ENCODE assay signal across 17 cellular contexts in the genomic region with DNA sequence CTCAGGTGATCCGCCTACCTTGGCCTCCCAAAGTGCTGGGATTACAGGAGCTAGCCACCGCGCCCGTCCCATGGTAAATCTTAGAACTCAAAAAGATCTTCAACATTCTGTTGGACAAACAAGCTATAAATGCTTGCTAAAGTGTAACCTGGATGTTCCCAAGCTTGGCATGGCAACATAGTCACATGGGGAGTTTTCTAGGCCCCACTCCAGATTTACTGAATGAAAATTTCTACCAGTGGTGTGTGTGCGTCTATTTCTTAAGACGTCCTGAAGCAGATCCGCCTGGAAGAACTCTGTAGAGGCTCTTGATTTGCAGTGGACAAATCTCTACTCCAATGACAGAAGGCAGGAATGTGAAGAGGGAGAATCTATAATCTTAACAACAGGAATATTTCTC. TPM values are rescaled to one million over a fixed set of nuclear protein-coding genes. Genes with fewer than 3 reads are reported as not detected.
DNase-seq lines count a peak whose midpoint lies in the region; TF ChIP-seq lines count a peak whose summit lies in the region.
"Had no signal": no experiment of that assay in that cellular context is flagged by ENCODE, and none has a peak within 500 bp of the region (broad histone marks: within the 10 kb centered on the region; RNA-seq: fewer than 3 reads in every experiment).

No MANE protein-coding gene starts in this region.

- TF ChIP-seq CTCF in C4-2B (conservative IDR thresholded peaks at IDR 0.05), result no peak
- TF ChIP-seq CTCF in BE2C (IDR thresholded peaks at IDR 0.05; ENCODE audit: low read depth, low read length), result no peak

- H3K36me3 ChIP-seq in SK-N-MC (ENCODE audit: insufficient read depth, low read length) (peaks cover 24% of the 10 kb centered on the region), BE2C (peaks cover 57% of the 10 kb centered on the region)

- peak overlapping the region; percentile 65 for H3K9ac ChIP-seq in SK-N-MC (ENCODE audit: insufficient read length)

- peak overlapping the region; percentile 44; the same call in 1 of the 2 replicates for H3K4me3 ChIP-seq in SK-N-MC
- no peak overlapping the region for H3K4me3 ChIP-seq in BE2C (ENCODE audit: low read depth, low read length)
- H3K4me3 ChIP-seq: GM12878 had no signal

- peaks cover 8% of the 10 kb centered on the region for H3K9me3 ChIP-seq in SK-N-MC (ENCODE audit: low read depth, low read length)
- H3K9me3 ChIP-seq in BE2C, result no peaks in the 10 kb centered on the region; the same call in 1 of the 2 replicates

- H3K27ac ChIP-seq in C4-2B (peak overlapping the region; percentile 21), SK-N-MC (peak overlapping the region; percentile 99)

- no peaks in the 10 kb centered on the region for H3K27me3 ChIP-seq in BE2C

- H3K4me1 ChIP-seq in BE2C, result no peaks in the 10 kb centered on the region

- DNase-seq in SK-N-MC (ENCODE audit: low read depth, low spot score) (peak; percentile 86), inferior parietal cortex (ENCODE audit: extremely low spot score) (peak; percentile 17), superior temporal gyrus (ENCODE audit: extremely low spot score) (peak; percentile 34), SW480 (ENCODE audit: low spot score) (no peak), BE2C (no peak), GF-D8 (lab: John Stamatoyannopoulos, UW) (no peak)
- DNase-seq: ACHN; AML-193; CD4-positive, alpha-beta T cell; DMS53; H7; NCI-H1417; NCI-H1930; NCI-H446; NK-92 treated with Interleukin-12 subunit alpha and Interleukin-12 subunit beta, amount 100 ng/mL, for 24 hours had no signal

RNA-seq across cellular contexts. Expression of a gene that starts 59.9 kb away (rescaled TPM):
- 41.4 TPM for polyA plus RNA-seq in BE2C (2012; ENCODE audit: insufficient read depth, insufficient read length, low read depth)

Comparison
In these comparisons a context has a peak if more than half of its experiments do, and no peak if none do; other contexts are left out.
1. DNase-seq: peak in SK-N-MC (single experiment), inferior parietal cortex (single experiment) and superior temporal gyrus (single experiment); none in SW480 (single experiment), BE2C (single experiment) and GF-D8 (single experiment).